ENCODE assay signal across 25 cellular contexts in genomic region chr14:80901260-80901659, GRCh38. TPM values are rescaled to one million over a fixed set of nuclear protein-coding genes. Genes with fewer than 3 reads are reported as not detected.
"Had no signal": no experiment of that assay in that cellular context is flagged by ENCODE, and none has a peak within 500 bp of the region (broad histone marks: within the 10 kb centered on the region; RNA-seq: fewer than 3 reads in every experiment).

No MANE protein-coding gene starts in this region.

- DNase-seq: activated CD4-positive, alpha-beta T cell treated with anti-CD3 and anti-CD28 coated beads for 4 hours; activated CD8-positive, alpha-beta memory T cell treated with anti-CD3 and anti-CD28 coated beads, Interleukin-2, amount 50 U/mL, for 4 hours; activated CD8-positive, alpha-beta T cell treated with anti-CD3 and anti-CD28 coated beads for 36 hours; activated naive CD4-positive, alpha-beta T cell treated with anti-CD3 and anti-CD28 coated beads, Interleukin-2, amount 50 U/mL, for 16 hours; activated naive CD8-positive, alpha-beta T cell treated with anti-CD3 and anti-CD28 coated beads, Interleukin-2, amount 10 ng/mL, durations not matched to agents 7 days and 5 days; activated T-cell treated with anti-CD3 and anti-CD28 coated beads, Interleukin-2, amount 50 U/mL, for 72 hours; adrenal gland; aorta; caudate nucleus; MM.1S; NCI-H1105; NCI-H1436; NCI-H1694 treated with DMSO at 0.1 percent for 48 hours; NCI-H2029 treated with DMSO at 0.1 percent for 48 hours; NCI-H345; NCI-H510A; NCI-H526 treated with DMSO at 0.1 percent for 48 hours; NCI-H82; SHP77; SW 1271 had no signal

- H3K27me3 ChIP-seq: adrenal gland, breast epithelium, SJSA1 had no signal

- H3K27ac ChIP-seq: adrenal gland, breast epithelium, RWPE1, SJSA1 had no signal

- ATAC-seq: activated CD8-positive, alpha-beta T cell treated with anti-CD3 and anti-CD28 coated beads for 36 hours; Panc1; SK-N-SH treated with all-trans-retinoic acid at 6 μM for 48 hours had no signal

- H3K36me3 ChIP-seq: adrenal gland, breast epithelium had no signal

- H3K4me3 ChIP-seq: adrenal gland, breast epithelium, SJSA1 had no signal

- H3K4me1 ChIP-seq: adrenal gland, breast epithelium, SJSA1 had no signal

- H3K9me3 ChIP-seq: breast epithelium, SJSA1 had no signal

RNA-seq across cellular contexts. Expression of gene TSHR, which starts 54.2 kb away (rescaled TPM):
- total RNA-seq: activated T-cell treated with anti-CD3 and anti-CD28 coated beads, Interleukin-2, amount 50 U/mL, for 72 hours; SJSA1 had no signal
